11 cellular contexts compared by ENCODE assay signal in genomic region chr5:109740329-109740728, GRCh38. TPM values are rescaled to one million over a fixed set of nuclear protein-coding genes. Genes with fewer than 3 reads are reported as not detected.
DNase-seq lines count a peak whose midpoint lies in the region; ATAC-seq and TF ChIP-seq lines count a peak whose summit lies in the region.
"Had no signal": no experiment of that assay in that cellular context is flagged by ENCODE, and none has a peak within 500 bp of the region (broad histone marks: within the 10 kb centered on the region; RNA-seq: fewer than 3 reads in every experiment).

No MANE protein-coding gene starts in this region.

- in situ Hi-C loops in Panc1 (cut with HindIII; ENCODE audit: low pct_unique_long_range_greater_than_20kb, low sequenced_read_pairs) = no loop called here

- no peaks in the 10 kb centered on the region for H3K9me3 ChIP-seq in Panc1 (ENCODE audit: control insufficient read depth, insufficient read depth, low read depth, low read length)
- H3K9me3 ChIP-seq: heart right ventricle, SJCRH30, thoracic aorta had no signal

- no peak for DNase-seq in Panc1 (ENCODE audit: low read depth, low spot score)
- DNase-seq in kidney tubule cell (ENCODE audit: low spot score) = peak; percentile 87
- DNase-seq in inferior parietal cortex (ENCODE audit: extremely low spot score) = no peak
- no peak for DNase-seq in activated naive CD4-positive, alpha-beta T cell treated with anti-CD3 and anti-CD28 coated beads for 36 hours
- no peak for DNase-seq in activated CD4-positive, alpha-beta T cell treated with anti-CD3 and anti-CD28 coated beads, Interleukin-2, amount 10 ng/mL, durations not matched to agents 7 days and 5 days
- no peak for DNase-seq in activated T-helper 1 cell treated with anti-CD3 and anti-CD28 coated beads, Interleukin-12 subunit alpha, Interleukin-12 subunit beta, Interleukin-2, Interleukin-4 antibody, amounts not matched to agents 30 ng/mL and 10 ng/mL and 1 ng/mL, durations not matched to agents 14 hours and 24 hours and 36 hours (ENCODE audit: low spot score)
- DNase-seq: heart right ventricle had no signal

- peaks cover 52% of the 10 kb centered on the region for H3K4me1 Mint-ChIP-seq in activated naive CD4-positive, alpha-beta T cell treated with anti-CD3 and anti-CD28 coated beads for 36 hours (ENCODE audit: low read depth)
- peaks cover 19% of the 10 kb centered on the region for H3K4me1 Mint-ChIP-seq in activated CD4-positive, alpha-beta T cell treated with anti-CD3 and anti-CD28 coated beads, Interleukin-2, amount 10 ng/mL, durations not matched to agents 7 days and 5 days
- H3K4me1 Mint-ChIP-seq in activated T-helper 1 cell treated with anti-CD3 and anti-CD28 coated beads, Interleukin-12 subunit alpha, Interleukin-12 subunit beta, Interleukin-2, Interleukin-4 antibody, amounts not matched to agents 30 ng/mL and 10 ng/mL and 1 ng/mL, durations not matched to agents 14 hours and 24 hours and 36 hours (ENCODE audit: low read depth) = peaks cover 43% of the 10 kb centered on the region

- H3K27ac Mint-ChIP-seq in activated naive CD4-positive, alpha-beta T cell treated with anti-CD3 and anti-CD28 coated beads for 36 hours = no peak overlapping the region
- no peak overlapping the region for H3K27ac Mint-ChIP-seq in activated CD4-positive, alpha-beta T cell treated with anti-CD3 and anti-CD28 coated beads, Interleukin-2, amount 10 ng/mL, durations not matched to agents 7 days and 5 days
- H3K27ac Mint-ChIP-seq in activated T-helper 1 cell treated with anti-CD3 and anti-CD28 coated beads, Interleukin-12 subunit alpha, Interleukin-12 subunit beta, Interleukin-2, Interleukin-4 antibody, amounts not matched to agents 30 ng/mL and 10 ng/mL and 1 ng/mL, durations not matched to agents 14 hours and 24 hours and 36 hours = no peak overlapping the region

- CTCF ChIA-PET in Panc1 (lab: Charles Lee) = no interaction called here
- CTCF ChIA-PET in activated naive CD4-positive, alpha-beta T cell treated with anti-CD3 and anti-CD28 coated beads for 36 hours (lab: Charles Lee) = no interaction called here
- CTCF ChIA-PET in activated CD4-positive, alpha-beta T cell treated with anti-CD3 and anti-CD28 coated beads, Interleukin-2, amount 10 ng/mL, durations not matched to agents 7 days and 5 days (lab: Charles Lee) = interaction anchor here (2.1 kb wide), 1 partner anchor 12 kb away, joined by 9 read pairs; no protein-coding TSS in a partner anchor

- BruUV-seq in Panc1 (replicated peaks; lab: Mats Ljungman, UMichigan) = no TSS peak

- POLR2A ChIA-PET in Panc1 (lab: Charles Lee) = no interaction called here
- POLR2A ChIA-PET in activated CD4-positive, alpha-beta T cell treated with anti-CD3 and anti-CD28 coated beads, Interleukin-2, amount 10 ng/mL, durations not matched to agents 7 days and 5 days (lab: Charles Lee) = no interaction called here

- intact Hi-C loops in Panc1 (cut with micrococcal nuclease; ENCODE audit: unreplicated experiment) = no loop called here
- intact Hi-C loops in activated naive CD4-positive, alpha-beta T cell treated with anti-CD3 and anti-CD28 coated beads for 36 hours (cut with micrococcal nuclease) = no loop called here
- intact Hi-C loops in activated T-helper 1 cell treated with anti-CD3 and anti-CD28 coated beads, Interleukin-12 subunit alpha, Interleukin-12 subunit beta, Interleukin-2, Interleukin-4 antibody, amounts not matched to agents 30 ng/mL and 10 ng/mL and 1 ng/mL, durations not matched to agents 14 hours and 24 hours and 36 hours (cut with micrococcal nuclease) = no loop called here

- TF ChIP-seq CTCF in Panc1 (IDR thresholded peaks at IDR 0.05) = no peak

- H3K4me3 Mint-ChIP-seq in activated naive CD4-positive, alpha-beta T cell treated with anti-CD3 and anti-CD28 coated beads for 36 hours = no peak overlapping the region
- no peak overlapping the region for H3K4me3 Mint-ChIP-seq in activated CD4-positive, alpha-beta T cell treated with anti-CD3 and anti-CD28 coated beads, Interleukin-2, amount 10 ng/mL, durations not matched to agents 7 days and 5 days
- H3K4me3 Mint-ChIP-seq in activated T-helper 1 cell treated with anti-CD3 and anti-CD28 coated beads, Interleukin-12 subunit alpha, Interleukin-12 subunit beta, Interleukin-2, Interleukin-4 antibody, amounts not matched to agents 30 ng/mL and 10 ng/mL and 1 ng/mL, durations not matched to agents 14 hours and 24 hours and 36 hours = no peak overlapping the region

- peaks cover 34% of the 10 kb centered on the region for H3K36me3 Mint-ChIP-seq in activated naive CD4-positive, alpha-beta T cell treated with anti-CD3 and anti-CD28 coated beads for 36 hours (ENCODE audit: low read depth)
- peaks cover 34% of the 10 kb centered on the region for H3K36me3 Mint-ChIP-seq in activated CD4-positive, alpha-beta T cell treated with anti-CD3 and anti-CD28 coated beads, Interleukin-2, amount 10 ng/mL, durations not matched to agents 7 days and 5 days (ENCODE audit: low read depth)
- H3K36me3 Mint-ChIP-seq in activated T-helper 1 cell treated with anti-CD3 and anti-CD28 coated beads, Interleukin-12 subunit alpha, Interleukin-12 subunit beta, Interleukin-2, Interleukin-4 antibody, amounts not matched to agents 30 ng/mL and 10 ng/mL and 1 ng/mL, durations not matched to agents 14 hours and 24 hours and 36 hours (ENCODE audit: low read depth) = peaks cover 28% of the 10 kb centered on the region

- H3K27ac ChIP-seq in Panc1 (ENCODE audit: low read length) = no peak overlapping the region
- H3K27ac ChIP-seq: heart right ventricle, SJCRH30, thoracic aorta had no signal

- H3K4me1 ChIP-seq in Panc1 (ENCODE audit: control insufficient read depth, insufficient read depth, low read length) = peaks cover 12% of the 10 kb centered on the region

- no peaks in the 10 kb centered on the region for H3K9me3 Mint-ChIP-seq in activated naive CD4-positive, alpha-beta T cell treated with anti-CD3 and anti-CD28 coated beads for 36 hours
- no peaks in the 10 kb centered on the region for H3K9me3 Mint-ChIP-seq in activated CD4-positive, alpha-beta T cell treated with anti-CD3 and anti-CD28 coated beads, Interleukin-2, amount 10 ng/mL, durations not matched to agents 7 days and 5 days
- no peaks in the 10 kb centered on the region for H3K9me3 Mint-ChIP-seq in activated T-helper 1 cell treated with anti-CD3 and anti-CD28 coated beads, Interleukin-12 subunit alpha, Interleukin-12 subunit beta, Interleukin-2, Interleukin-4 antibody, amounts not matched to agents 30 ng/mL and 10 ng/mL and 1 ng/mL, durations not matched to agents 14 hours and 24 hours and 36 hours

- H3K27me3 ChIP-seq in Panc1 (ENCODE audit: control insufficient read depth, insufficient read depth, low read length) = no peaks in the 10 kb centered on the region
- H3K27me3 ChIP-seq: heart right ventricle, SJCRH30 had no signal

- ATAC-seq in GM18907 (IDR thresholded peaks at IDR 0.05; ENCODE audit: unreplicated experiment) (peak; percentile 96), HG02642 (IDR thresholded peaks at IDR 0.05; ENCODE audit: poor library complexity, unreplicated experiment) (peak; percentile 94), Panc1 (peak; percentile 51; the same call in 1 of the 2 replicates)

- H3K4me3 ChIP-seq in Panc1 (ENCODE audit: low read depth in 2 of 2, low read length in 2 of 2) = no peak overlapping the region
- H3K4me3 ChIP-seq: heart right ventricle, SJCRH30, thoracic aorta had no signal

- no peaks in the 10 kb centered on the region for H3K27me3 Mint-ChIP-seq in activated naive CD4-positive, alpha-beta T cell treated with anti-CD3 and anti-CD28 coated beads for 36 hours (ENCODE audit: low read depth)
- no peaks in the 10 kb centered on the region for H3K27me3 Mint-ChIP-seq in activated CD4-positive, alpha-beta T cell treated with anti-CD3 and anti-CD28 coated beads, Interleukin-2, amount 10 ng/mL, durations not matched to agents 7 days and 5 days
- no peaks in the 10 kb centered on the region for H3K27me3 Mint-ChIP-seq in activated T-helper 1 cell treated with anti-CD3 and anti-CD28 coated beads, Interleukin-12 subunit alpha, Interleukin-12 subunit beta, Interleukin-2, Interleukin-4 antibody, amounts not matched to agents 30 ng/mL and 10 ng/mL and 1 ng/mL, durations not matched to agents 14 hours and 24 hours and 36 hours (ENCODE audit: insufficient read depth)

- H3K36me3 ChIP-seq in Panc1 (ENCODE audit: control insufficient read depth, insufficient read depth, low read length) = no peaks in the 10 kb centered on the region
- H3K36me3 ChIP-seq: heart right ventricle, SJCRH30, thoracic aorta had no signal

RNA-seq across cellular contexts. Expression of gene MAN2A1, which starts 50.6 kb away (rescaled TPM):
- 51.0 TPM for total RNA-seq in Panc1 (2021; ENCODE audit: unreplicated experiment)
- 17.1 TPM for polyA plus RNA-seq in Panc1 (2012; ENCODE audit: insufficient read length)
- 10 to 100 TPM; 50.1 to 52.3 TPM for total RNA-seq in activated naive CD4-positive, alpha-beta T cell treated with anti-CD3 and anti-CD28 coated beads for 36 hours
- 10 to 100 TPM; 39.2 to 45.9 TPM for total RNA-seq in activated CD4-positive, alpha-beta T cell treated with anti-CD3 and anti-CD28 coated beads, Interleukin-2, amount 10 ng/mL, durations not matched to agents 7 days and 5 days
- total RNA-seq in activated T-helper 1 cell treated with anti-CD3 and anti-CD28 coated beads, Interleukin-12 subunit alpha, Interleukin-12 subunit beta, Interleukin-2, Interleukin-4 antibody, amounts not matched to agents 30 ng/mL and 10 ng/mL and 1 ng/mL, durations not matched to agents 14 hours and 24 hours and 36 hours = 35.0 and 38.8 TPM in 2 replicates
